ENCODE assay signal across 14 cellular contexts in the genomic region with DNA sequence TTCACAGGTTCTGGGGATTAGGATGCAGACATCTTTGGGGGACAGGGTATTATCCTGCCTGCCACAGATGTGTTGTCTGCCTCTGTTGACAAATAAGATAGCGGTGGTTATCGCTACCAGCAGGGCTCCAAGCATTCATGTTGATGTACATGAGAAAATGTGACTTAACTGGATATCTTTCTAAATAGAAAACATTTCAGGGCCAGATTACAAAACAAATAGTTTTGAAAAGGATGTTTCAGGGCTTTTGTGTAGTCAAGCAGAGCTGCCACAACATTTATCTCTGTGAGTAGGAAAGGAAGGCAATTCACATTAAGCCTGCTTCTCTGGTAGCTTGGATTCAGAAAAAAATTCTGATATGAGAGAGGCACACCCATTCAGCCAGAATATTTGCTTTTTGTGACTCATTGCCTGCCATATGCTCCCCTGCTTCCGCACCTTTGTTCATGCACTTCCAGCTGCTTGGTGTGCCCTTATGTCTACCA. TPM values are rescaled to one million over a fixed set of nuclear protein-coding genes. Genes with fewer than 3 reads are reported as not detected.
A peak's percentile ranks its signal among the peaks of the same experiment; 100 is the strongest.
DNase-seq lines count a peak whose midpoint lies in the region; ATAC-seq lines count a peak whose summit lies in the region.
"Had no signal": no experiment of that assay in that cellular context is flagged by ENCODE, and none has a peak within 500 bp of the region (broad histone marks: within the 10 kb centered on the region; RNA-seq: fewer than 3 reads in every experiment).

No MANE protein-coding gene starts in this region.

- H3K4me1 ChIP-seq in adipocyte (ENCODE audit: control insufficient read depth, insufficient read depth, low read length) = no peaks in the 10 kb centered on the region
- H3K4me1 ChIP-seq: BLaER1, prostate gland, vagina had no signal

- peak; percentile 91 for DNase-seq in DMS 273 (lab: John Stamatoyannopoulos, UW; ENCODE audit: unreplicated experiment)
- DNase-seq in NCI-H1930 (lab: John Stamatoyannopoulos, UW) = peak; percentile 47 to 71
- DNase-seq in adipocyte (ENCODE audit: low read depth) = peak; percentile 19
- peak; percentile 16 to 37 for DNase-seq in lung microvascular endothelial cell (ENCODE audit: low read depth in 2 of 2)
- no peak for DNase-seq in stimulated activated CD4-positive, alpha-beta T cell treated with anti-CD3 and anti-CD28 coated beads, Interleukin-2, amount 100 ng/mL, for 24 hours
- DNase-seq in natural killer cell treated with Interleukin-12 subunit alpha and Interleukin-12 subunit beta and Interleukin-15 and Interleukin-18, amount 100 ng/mL, for 72 hours (ENCODE audit: low spot score) = no peak
- DNase-seq: central memory CD4-positive, alpha-beta T cell; KBM-7; left cardiac atrium had no signal

- no peaks in the 10 kb centered on the region for H3K9me3 ChIP-seq in adipocyte (ENCODE audit: control insufficient read depth, low read length)
- H3K9me3 ChIP-seq: BLaER1, prostate gland, vagina had no signal

- H3K27ac Mint-ChIP-seq in natural killer cell treated with Interleukin-12 subunit alpha and Interleukin-12 subunit beta and Interleukin-15 and Interleukin-18, amount 100 ng/mL, for 72 hours = no peak overlapping the region

- no peaks in the 10 kb centered on the region for H3K36me3 ChIP-seq in adipocyte (ENCODE audit: control insufficient read depth, insufficient read depth, low read length, severe bottlenecking)
- H3K36me3 ChIP-seq: BLaER1, prostate gland, vagina had no signal

- H3K4me3 ChIP-seq in adipocyte (ENCODE audit: low read length) = no peak overlapping the region
- H3K4me3 ChIP-seq: BLaER1, prostate gland, vagina had no signal

- no peaks in the 10 kb centered on the region for H3K9me3 Mint-ChIP-seq in natural killer cell treated with Interleukin-12 subunit alpha and Interleukin-12 subunit beta and Interleukin-15 and Interleukin-18, amount 100 ng/mL, for 72 hours

- H3K27me3 Mint-ChIP-seq in natural killer cell treated with Interleukin-12 subunit alpha and Interleukin-12 subunit beta and Interleukin-15 and Interleukin-18, amount 100 ng/mL, for 72 hours = peaks cover 0 to 5% of the 10 kb centered on the region in 2 donors

- H3K9ac ChIP-seq in adipocyte (ENCODE audit: low read length) = no peak overlapping the region
- H3K9ac ChIP-seq: BLaER1 had no signal

- H3K27me3 ChIP-seq in adipocyte (replicated peaks; ENCODE audit: control insufficient read depth, insufficient read depth, low read length) = no peaks in the 10 kb centered on the region
- H3K27me3 ChIP-seq: BLaER1, vagina had no signal

- H3K4me1 Mint-ChIP-seq in natural killer cell treated with Interleukin-12 subunit alpha and Interleukin-12 subunit beta and Interleukin-15 and Interleukin-18, amount 100 ng/mL, for 72 hours (ENCODE audit: low read depth in 2 of 2) = no peaks in the 10 kb centered on the region

- ATAC-seq in HG03135 (IDR thresholded peaks at IDR 0.05; ENCODE audit: unreplicated experiment) = no peak
- ATAC-seq in HG03469 (IDR thresholded peaks at IDR 0.05; ENCODE audit: unreplicated experiment) = no peak
- no peak for ATAC-seq in natural killer cell treated with Interleukin-12 subunit alpha and Interleukin-12 subunit beta and Interleukin-15 and Interleukin-18, amount 100 ng/mL, for 72 hours

- H3K4me3 Mint-ChIP-seq in natural killer cell treated with Interleukin-12 subunit alpha and Interleukin-12 subunit beta and Interleukin-15 and Interleukin-18, amount 100 ng/mL, for 72 hours = no peak overlapping the region

- no peaks in the 10 kb centered on the region for H3K36me3 Mint-ChIP-seq in natural killer cell treated with Interleukin-12 subunit alpha and Interleukin-12 subunit beta and Interleukin-15 and Interleukin-18, amount 100 ng/mL, for 72 hours

RNA-seq across cellular contexts. Expression of a gene that starts 22.8 kb away (rescaled TPM):
- total RNA-seq in lung microvascular endothelial cell = 0.44 and 0.60 TPM in 2 replicates
- 1 to 10 TPM; 4.0 to 5.5 TPM for total RNA-seq in natural killer cell treated with Interleukin-12 subunit alpha and Interleukin-12 subunit beta and Interleukin-15 and Interleukin-18, amount 100 ng/mL, for 72 hours

RNA-seq across cellular contexts. Expression of a gene that starts 40.4 kb away (rescaled TPM):
- 13.9 and 17.3 TPM in 2 replicates for total RNA-seq in lung microvascular endothelial cell
- total RNA-seq in natural killer cell treated with Interleukin-12 subunit alpha and Interleukin-12 subunit beta and Interleukin-15 and Interleukin-18, amount 100 ng/mL, for 72 hours = 10 to 100 TPM; 45.8 to 65.5 TPM

Comparison
In these comparisons a context has a peak if more than half of its experiments do, and no peak if none do; other contexts are left out.
1. DNase-seq: peak in DMS 273 (single experiment), NCI-H1930 (2 of 2), adipocyte (single experiment) and lung microvascular endothelial cell (2 of 2); none in stimulated activated CD4-positive, alpha-beta T cell treated with anti-CD3 and anti-CD28 coated beads, Interleukin-2, amount 100 ng/mL, for 24 hours (0 of 2) and natural killer cell treated with Interleukin-12 subunit alpha and Interleukin-12 subunit beta and Interleukin-15 and Interleukin-18, amount 100 ng/mL, for 72 hours (single experiment).